21 cellular contexts compared by ENCODE assay signal in genomic region chr6:90136176-90136575, GRCh38.
A peak's percentile ranks its signal among the peaks of the same experiment; 100 is the strongest.
DNase-seq lines count a peak whose midpoint lies in the region; ATAC-seq and TF ChIP-seq lines count a peak whose summit lies in the region.
"Had no signal": no experiment of that assay in that cellular context is flagged by ENCODE, and none has a peak within 500 bp of the region (broad histone marks: within the 10 kb centered on the region; RNA-seq: fewer than 3 reads in every experiment).

No MANE protein-coding gene starts in this region.

- H3K4me2 ChIP-seq in SK-N-SH (peak overlapping the region; percentile 65), fibroblast of lung (ENCODE audit: extremely low read depth, insufficient read depth, low read length) (peak overlapping the region; percentile 33)

- H3K36me3 ChIP-seq in SK-N-SH (replicated peaks in 1 of 2; ENCODE audit: control insufficient read depth in 1 of 2, insufficient read depth in 2 of 2, low read length in 1 of 2): no peaks in the 10 kb centered on the region
- no peaks in the 10 kb centered on the region for H3K36me3 ChIP-seq in fibroblast of lung (ENCODE audit: control insufficient read depth, insufficient read depth, low read length)
- H3K36me3 ChIP-seq in psoas muscle (ENCODE audit: insufficient read depth in 1 of 2, low read depth in 1 of 2): no peaks in the 10 kb centered on the region
- H3K36me3 ChIP-seq: BE2C had no signal

- H3K27ac ChIP-seq in SK-N-SH (ENCODE audit: low read depth in 2 of 2, low read length in 1 of 2) (peak overlapping the region in 1 of 2 experiments; percentile 45; a peak in 3 of 4 replicates), fibroblast of lung (ENCODE audit: insufficient read depth, low read length) (no peak overlapping the region), psoas muscle (peak overlapping the region; percentile 86)
- H3K27ac ChIP-seq: 22Rv1 had no signal

- H3K4me3 Mint-ChIP-seq in IgD-negative memory B cell: no peak overlapping the region

- no peak for TF ChIP-seq EP300 in SK-N-SH (IDR thresholded peaks at IDR 0.05; ENCODE audit: borderline replicate concordance in 1 of 2, low read depth in 1 of 2, low read length in 1 of 2)

- H3K9ac ChIP-seq in SK-N-SH (no peak overlapping the region; the same call in 1 of the 2 replicates), fibroblast of lung (ENCODE audit: insufficient read depth, low read length) (no peak overlapping the region)

- no peak for TF ChIP-seq CTCF in SK-N-SH (IDR thresholded peaks at IDR 0.05)
- TF ChIP-seq CTCF in fibroblast of lung (conservative IDR thresholded peaks at IDR 0.05 in 1 of 2, IDR thresholded peaks at IDR 0.05 in 1 of 2; ENCODE audit: low read depth in 1 of 2, low read length in 2 of 2): no peak
- no peak for TF ChIP-seq CTCF in psoas muscle (IDR thresholded peaks at IDR 0.05)

- POLR2A ChIA-PET in SK-N-SH (lab: Yijun Ruan, JAX): no interaction called here

- no peak for TF ChIP-seq RAD21 in SK-N-SH (IDR thresholded peaks at IDR 0.05; ENCODE audit: low read length)

- CTCF ChIA-PET in SK-N-SH (lab: Yijun Ruan, JAX): interaction anchor here (1.0 kb wide), 1 partner anchor 18 kb away, joined by 3 read pairs; no protein-coding TSS in a partner anchor

- H3K4me3 ChIP-seq in SK-N-SH (ENCODE audit: low read depth in 2 of 2, low read length in 1 of 2): no peak overlapping the region
- no peak overlapping the region for H3K4me3 ChIP-seq in fibroblast of lung (replicated peaks in 1 of 4; ENCODE audit: control extremely low read depth in 1 of 4, insufficient read depth in 1 of 4, low read depth in 3 of 4, low read length in 4 of 4)
- peak overlapping the region; percentile 15 for H3K4me3 ChIP-seq in psoas muscle

- H3F3A ChIP-seq in SK-N-SH (replicated peaks; ENCODE audit: insufficient read depth): peaks cover 6% of the 10 kb centered on the region

- WGBS in SK-N-SH (ENCODE audit: low lambda C conversion rate): 89% methylated on average over 2 of the region's 2 CpGs
- 60 to 84% (median 63%) methylated on average over 2 of the region's 2 CpGs for WGBS in psoas muscle, 3 donors

- H3K27me3 Mint-ChIP-seq in IgD-negative memory B cell: no peaks in the 10 kb centered on the region

- peaks cover 0 to 28% of the 10 kb centered on the region in 2 experiments for H3K4me1 ChIP-seq in SK-N-SH (ENCODE audit: control insufficient read depth in 1 of 2, insufficient read depth in 2 of 2, low read depth in 1 of 2, low read length in 1 of 2)
- H3K4me1 ChIP-seq in fibroblast of lung (ENCODE audit: control insufficient read depth, extremely low read depth, insufficient read depth, low read length): peaks cover 19% of the 10 kb centered on the region
- peaks cover 45% of the 10 kb centered on the region for H3K4me1 ChIP-seq in psoas muscle
- H3K4me1 ChIP-seq: BE2C had no signal

- intact Hi-C loops in psoas muscle (cut with DNase I): loop anchor here in 1 of 2 donors (2.0 kb wide), 1 partner anchor 83 kb away; no protein-coding TSS in a partner anchor

- H3K36me3 Mint-ChIP-seq in IgD-negative memory B cell: peaks cover 5% of the 10 kb centered on the region

- peak overlapping the region in 2 of 3 donors; percentile 6 to 82 for H3K27ac Mint-ChIP-seq in IgD-negative memory B cell

- H3K9me3 Mint-ChIP-seq in IgD-negative memory B cell: no peaks in the 10 kb centered on the region

- H2AFZ ChIP-seq in SK-N-SH (ENCODE audit: low read depth) (no peak overlapping the region), fibroblast of lung (ENCODE audit: low read length) (no peak overlapping the region)

- ATAC-seq in SK-N-SH treated with all-trans-retinoic acid at 6 μM for 48 hours (no peak; the same call in 2 of the 3 replicates), psoas muscle (no peak), GM19463 (IDR thresholded peaks at IDR 0.05; ENCODE audit: unreplicated experiment) (no peak)
- ATAC-seq: Right ventricle myocardium inferior had no signal

- H3K79me2 ChIP-seq in SK-N-SH (ENCODE audit: insufficient read depth) (no peaks in the 10 kb centered on the region), fibroblast of lung (ENCODE audit: control insufficient read depth, insufficient read depth, low read length) (no peaks in the 10 kb centered on the region)

- H3K27me3 ChIP-seq in SK-N-SH (ENCODE audit: insufficient read depth) (no peaks in the 10 kb centered on the region), fibroblast of lung (ENCODE audit: control insufficient read depth, insufficient read depth, low read length) (no peaks in the 10 kb centered on the region), psoas muscle (ENCODE audit: insufficient read depth in 3 of 3, low read length in 2 of 3) (no peaks in the 10 kb centered on the region)
- H3K27me3 ChIP-seq: BE2C had no signal

- no peaks in the 10 kb centered on the region for H3K9me2 ChIP-seq in SK-N-SH

- H3K9me3 ChIP-seq in SK-N-SH (no peaks in the 10 kb centered on the region), fibroblast of lung (ENCODE audit: control insufficient read depth, insufficient read depth, low read depth, low read length) (no peaks in the 10 kb centered on the region), psoas muscle (no peaks in the 10 kb centered on the region)
- H3K9me3 ChIP-seq: BE2C had no signal

- DNase-seq in SK-N-SH (no peak), fibroblast of lung (ENCODE audit: low read depth in 2 of 2) (peak in 1 of 2 donors; percentile 71), psoas muscle (no peak), MV-4-11 (lab: John Stamatoyannopoulos, UW) (no peak), NCI-H774 (lab: John Stamatoyannopoulos, UW) (no peak)
- DNase-seq: activated CD4-positive, alpha-beta T cell treated with anti-CD3 and anti-CD28 coated beads for 1 hour; activated effector memory CD4-positive, alpha-beta T cell treated with Interleukin-2 at 50 U/mL for 16 hours; BE2C; Calu3; effector CD4-positive, alpha-beta T cell; NCI-H1417; NCI-H526 treated with DMSO at 0.1 percent for 48 hours; posterior cingulate gyrus; small intestine; stimulated activated CD4-positive, alpha-beta T cell treated with anti-CD3 and anti-CD28 coated beads, Interleukin-2, amount 100 ng/mL, for 48 hours; SW 1271 had no signal

- H4K20me1 ChIP-seq in SK-N-SH (ENCODE audit: insufficient read depth) (no peaks in the 10 kb centered on the region), fibroblast of lung (ENCODE audit: control insufficient read depth, extremely low read depth, insufficient read depth, low read length) (no peaks in the 10 kb centered on the region)

- H3K4me1 Mint-ChIP-seq in IgD-negative memory B cell: peaks cover 23 to 45% (median 40%) of the 10 kb centered on the region in 3 donors

TF ChIP-seq in SK-N-SH, 30 proteins besides CTCF, POLR2A, EP300 and RAD21 (continues in another document):
- TF ChIP-seq IRF3 (IDR thresholded peaks at IDR 0.05; ENCODE audit: low read depth, low read length): no peak
- no peak for TF ChIP-seq SMC3 (IDR thresholded peaks at IDR 0.05; ENCODE audit: low read depth, low read length)
- no peak for TF ChIP-seq NFIC (IDR thresholded peaks at IDR 0.05; ENCODE audit: borderline replicate concordance)
- no peak for TF ChIP-seq MAX (IDR thresholded peaks at IDR 0.05; ENCODE audit: low read depth)
- no peak for TF ChIP-seq GABPA (IDR thresholded peaks at IDR 0.05; ENCODE audit: low read depth)
- TF ChIP-seq MEF2A (IDR thresholded peaks at IDR 0.05; ENCODE audit: borderline replicate concordance, low read depth): no peak
- no peak for TF ChIP-seq CHD2 (IDR thresholded peaks at IDR 0.05; ENCODE audit: low read length, partially characterized antibody)
- no peak for TF ChIP-seq FOXJ3 (CRISPR knock-in tag; IDR thresholded peaks at IDR 0.05)
- no peak for TF ChIP-seq MXI1 (IDR thresholded peaks at IDR 0.05; ENCODE audit: low read depth, low read length)
- no peak for TF ChIP-seq FOSL2 (IDR thresholded peaks at IDR 0.05; ENCODE audit: borderline replicate concordance, low read depth)
- no peak for TF ChIP-seq RCOR1 (IDR thresholded peaks at IDR 0.05; ENCODE audit: low read length)

TF ChIP-seq in SK-N-SH treated with all-trans-retinoic acid at 6 μM for 48 hours, 23 proteins besides CTCF, POLR2A, EP300 and RAD21 (continues in another document):
- TF ChIP-seq ZNF565 (CRISPR knock-in tag; conservative IDR thresholded peaks at IDR 0.05; ENCODE audit: low read depth) (no peak), RARB (CRISPR knock-in tag; IDR thresholded peaks at IDR 0.05) (no peak), SNAI2 (CRISPR knock-in tag; IDR thresholded peaks at IDR 0.05) (no peak), ARNTL (CRISPR knock-in tag; IDR thresholded peaks at IDR 0.05; ENCODE audit: borderline replicate concordance, low read depth) (no peak), ZNF8 (CRISPR knock-in tag; IDR thresholded peaks at IDR 0.05) (no peak), ESRRG (CRISPR knock-in tag; IDR thresholded peaks at IDR 0.05) (no peak), ISL1 (CRISPR knock-in tag; IDR thresholded peaks at IDR 0.05) (no peak), CSDC2 (CRISPR knock-in tag; IDR thresholded peaks at IDR 0.05) (no peak), PPARA (CRISPR knock-in tag; IDR thresholded peaks at IDR 0.05; ENCODE audit: borderline replicate concordance) (no peak), CSRNP3 (CRISPR knock-in tag; IDR thresholded peaks at IDR 0.05) (no peak)
- TF ChIP-seq, protein P1, sequence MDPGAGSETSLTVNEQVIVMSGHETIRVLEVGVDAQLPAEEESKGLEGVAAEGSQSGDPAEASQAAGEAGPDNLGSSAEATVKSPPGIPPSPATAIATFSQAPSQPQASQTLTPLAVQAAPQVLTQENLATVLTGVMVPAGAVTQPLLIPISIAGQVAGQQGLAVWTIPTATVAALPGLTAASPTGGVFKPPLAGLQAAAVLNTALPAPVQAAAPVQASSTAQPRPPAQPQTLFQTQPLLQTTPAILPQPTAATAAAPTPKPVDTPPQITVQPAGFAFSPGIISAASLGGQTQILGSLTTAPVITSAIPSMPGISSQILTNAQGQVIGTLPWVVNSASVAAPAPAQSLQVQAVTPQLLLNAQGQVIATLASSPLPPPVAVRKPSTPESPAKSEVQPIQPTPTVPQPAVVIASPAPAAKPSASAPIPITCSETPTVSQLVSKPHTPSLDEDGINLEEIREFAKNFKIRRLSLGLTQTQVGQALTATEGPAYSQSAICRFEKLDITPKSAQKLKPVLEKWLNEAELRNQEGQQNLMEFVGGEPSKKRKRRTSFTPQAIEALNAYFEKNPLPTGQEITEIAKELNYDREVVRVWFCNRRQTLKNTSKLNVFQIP (CRISPR knock-in tag; IDR thresholded peaks at IDR 0.05; ENCODE audit: borderline replicate concordance, low read depth): no peak
